1 cellular context compared by ENCODE assay signal in genomic region chr19:48397263-48397635, GRCh38.
TF ChIP-seq lines count a peak whose summit lies in the region.

No MANE protein-coding gene starts in this region.

TF ChIP-seq in HepG2, 621 proteins besides CTCF, POLR2A, EP300 and RAD21:
- no peak for TF ChIP-seq U2AF2 (IDR thresholded peaks at IDR 0.05; ENCODE audit: low read depth, low read length)
- TF ChIP-seq SYNCRIP (IDR thresholded peaks at IDR 0.05; ENCODE audit: insufficient read depth, low read depth, low read length) = no peak
- TF ChIP-seq THAP11 (CRISPR knock-in tag; IDR thresholded peaks at IDR 0.05) = no peak
- TF ChIP-seq HHEX (CRISPR knock-in tag; IDR thresholded peaks at IDR 0.05) = no peak
- no peak for TF ChIP-seq NR2F6 (IDR thresholded peaks at IDR 0.05)
- TF ChIP-seq NR2F6 (CRISPR knock-in tag; IDR thresholded peaks at IDR 0.05) = no peak
- TF ChIP-seq NFAT5 (CRISPR knock-in tag; IDR thresholded peaks at IDR 0.05) = no peak
- TF ChIP-seq ZNF777 (CRISPR knock-in tag; IDR thresholded peaks at IDR 0.05) = no peak
- no peak for TF ChIP-seq DR1 (CRISPR knock-in tag; IDR thresholded peaks at IDR 0.05)
- TF ChIP-seq RFXANK (CRISPR knock-in tag; IDR thresholded peaks at IDR 0.05) = no peak
- no peak for TF ChIP-seq ZNF773 (CRISPR knock-in tag; IDR thresholded peaks at IDR 0.05; ENCODE audit: borderline replicate concordance)
- no peak for TF ChIP-seq GATAD1 (CRISPR knock-in tag; IDR thresholded peaks at IDR 0.05)
- TF ChIP-seq FOXJ3 (CRISPR knock-in tag; IDR thresholded peaks at IDR 0.05; ENCODE audit: borderline replicate concordance) = no peak
- TF ChIP-seq FOXK1 (CRISPR knock-in tag; IDR thresholded peaks at IDR 0.05; ENCODE audit: borderline replicate concordance, low read depth) = no peak
- no peak for TF ChIP-seq MED1 (CRISPR knock-in tag; IDR thresholded peaks at IDR 0.05)
- no peak for TF ChIP-seq KLF11 (CRISPR knock-in tag; IDR thresholded peaks at IDR 0.05)
- TF ChIP-seq MED13 (CRISPR knock-in tag; IDR thresholded peaks at IDR 0.05) = no peak
- no peak for TF ChIP-seq RXRA (CRISPR knock-in tag; IDR thresholded peaks at IDR 0.05)
